8 cellular contexts compared by ENCODE assay signal in the genomic region with DNA sequence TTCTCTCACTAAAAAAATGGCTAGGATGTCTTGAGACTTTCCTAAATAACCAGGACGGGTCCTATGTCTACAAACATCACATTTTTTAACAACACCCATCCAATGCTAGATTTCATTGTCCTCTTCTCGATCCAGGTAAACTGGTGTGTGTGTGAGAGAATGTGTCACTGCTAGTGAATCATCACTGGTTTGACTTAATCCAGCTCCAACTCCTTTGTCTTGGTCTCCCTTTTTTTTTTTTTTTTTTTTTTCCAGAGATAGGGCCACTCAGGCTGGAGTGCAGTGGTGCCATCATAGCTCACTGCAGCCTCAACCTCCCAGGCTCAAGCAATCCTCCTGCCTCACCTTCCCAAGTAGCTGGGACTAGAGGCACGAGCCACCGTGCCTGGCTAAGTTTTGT. TPM values are rescaled to one million over a fixed set of nuclear protein-coding genes. Genes with fewer than 3 reads are reported as not detected.
DNase-seq lines count a peak whose midpoint lies in the region; ATAC-seq and TF ChIP-seq lines count a peak whose summit lies in the region.

No MANE protein-coding gene starts in this region.

- peaks cover 15 to 24% (median 23%) of the 10 kb centered on the region in 4 donors for H3K36me3 ChIP-seq in esophagus muscularis mucosa

- H3K36me3 Mint-ChIP-seq in T-helper 1 cell treated with Interleukin-12 subunit alpha and Interleukin-12 subunit beta and Interleukin-4 antibody, amounts not matched to agents 30 μg/mL and 1 μg/mL, for 36 hours (ENCODE audit: low read depth) = peaks cover 18% of the 10 kb centered on the region
- H3K36me3 Mint-ChIP-seq in T-helper 17 cell (ENCODE audit: low read depth) = peaks cover 11% of the 10 kb centered on the region
- H3K36me3 Mint-ChIP-seq in progenitor cell of endocrine pancreas (ENCODE audit: insufficient read depth) = peaks cover 14% of the 10 kb centered on the region

- DNase-seq in T-helper 1 cell = no peak
- DNase-seq in T-helper 17 cell = no peak
- DNase-seq in esophagus muscularis mucosa (ENCODE audit: extremely low spot score) = no peak
- no peak for DNase-seq in progenitor cell of endocrine pancreas (ENCODE audit: low spot score, unreplicated experiment)
- no peak for DNase-seq in stimulated activated CD4-positive, alpha-beta T cell treated with anti-CD3 and anti-CD28 coated beads, Interleukin-12 subunit alpha, Interleukin-12 subunit beta, amount 100 ng/mL, for 4 hours

- H3K4me1 ChIP-seq in esophagus muscularis mucosa = peaks cover 51 to 66% (median 60%) of the 10 kb centered on the region in 4 donors

- peak overlapping the region in 1 of 4 donors; percentile 63 for H3K4me3 ChIP-seq in esophagus muscularis mucosa

- ATAC-seq in T-helper 17 cell (no peak), HG03108 (IDR thresholded peaks at IDR 0.05; ENCODE audit: unreplicated experiment) (no peak), HG03280 (IDR thresholded peaks at IDR 0.05; ENCODE audit: unreplicated experiment) (no peak)

- H3K4me1 Mint-ChIP-seq in T-helper 1 cell treated with Interleukin-12 subunit alpha and Interleukin-12 subunit beta and Interleukin-4 antibody, amounts not matched to agents 30 μg/mL and 1 μg/mL, for 36 hours (ENCODE audit: low read depth) = peaks cover 35% of the 10 kb centered on the region
- peaks cover 46% of the 10 kb centered on the region for H3K4me1 Mint-ChIP-seq in T-helper 17 cell
- peaks cover 31% of the 10 kb centered on the region for H3K4me1 Mint-ChIP-seq in progenitor cell of endocrine pancreas (ENCODE audit: low read depth)

- no peaks in the 10 kb centered on the region for H3K9me3 Mint-ChIP-seq in T-helper 1 cell treated with Interleukin-12 subunit alpha and Interleukin-12 subunit beta and Interleukin-4 antibody, amounts not matched to agents 30 μg/mL and 1 μg/mL, for 36 hours
- no peaks in the 10 kb centered on the region for H3K9me3 Mint-ChIP-seq in progenitor cell of endocrine pancreas (ENCODE audit: low read depth)

- WGBS in esophagus muscularis mucosa = 79% methylated on average over 4 of the region's 4 CpGs

- H3K27me3 Mint-ChIP-seq in T-helper 1 cell treated with Interleukin-12 subunit alpha and Interleukin-12 subunit beta and Interleukin-4 antibody, amounts not matched to agents 30 μg/mL and 1 μg/mL, for 36 hours (ENCODE audit: low read depth) = peaks cover 47% of the 10 kb centered on the region
- peaks cover 29% of the 10 kb centered on the region for H3K27me3 Mint-ChIP-seq in T-helper 17 cell
- H3K27me3 Mint-ChIP-seq in progenitor cell of endocrine pancreas = peaks cover 8% of the 10 kb centered on the region

- TF ChIP-seq POLR2A in esophagus muscularis mucosa (IDR thresholded peaks at IDR 0.05; ENCODE audit: low read depth) = no peak

- peak overlapping the region; percentile 76 for H3K4me3 Mint-ChIP-seq in T-helper 1 cell treated with Interleukin-12 subunit alpha and Interleukin-12 subunit beta and Interleukin-4 antibody, amounts not matched to agents 30 μg/mL and 1 μg/mL, for 36 hours
- peak overlapping the region; percentile 82 for H3K4me3 Mint-ChIP-seq in T-helper 17 cell
- peak overlapping the region; percentile 80 for H3K4me3 Mint-ChIP-seq in progenitor cell of endocrine pancreas (ENCODE audit: low read depth)

- H3K9me3 ChIP-seq in T-helper 17 cell (ENCODE audit: control insufficient read depth, low read length, poor library complexity, severe bottlenecking) (no peaks in the 10 kb centered on the region), esophagus muscularis mucosa (no peaks in the 10 kb centered on the region)

- peaks cover 11 to 36% (median 21%) of the 10 kb centered on the region in 4 donors for H3K27me3 ChIP-seq in esophagus muscularis mucosa

- H3K27ac Mint-ChIP-seq in T-helper 1 cell treated with Interleukin-12 subunit alpha and Interleukin-12 subunit beta and Interleukin-4 antibody, amounts not matched to agents 30 μg/mL and 1 μg/mL, for 36 hours = no peak overlapping the region
- H3K27ac Mint-ChIP-seq in T-helper 17 cell (peak overlapping the region; percentile 29), progenitor cell of endocrine pancreas (peak overlapping the region; percentile 95)

- TF ChIP-seq CTCF in esophagus muscularis mucosa (IDR thresholded peaks at IDR 0.05) (no peak), progenitor cell of endocrine pancreas (IDR thresholded peaks at IDR 0.05; ENCODE audit: unreplicated experiment) (no peak)

- TF ChIP-seq EP300 in esophagus muscularis mucosa (IDR thresholded peaks at IDR 0.05) = no peak

- intact Hi-C loops in esophagus muscularis mucosa (cut with DNase I) = no loop called here

- peak overlapping the region in 3 of 4 donors; percentile 91 to 95 (median 93) for H3K27ac ChIP-seq in esophagus muscularis mucosa (replicated peaks in 1 of 4)

RNA-seq across cellular contexts. Expression of a gene that starts 2.0 kb away (rescaled TPM):
- total RNA-seq in T-helper 17 cell (1 to 10 TPM; 1.6 to 2.2 TPM), esophagus muscularis mucosa (1 to 10 TPM; 2.1 to 8.7 (median 5.7) TPM), progenitor cell of endocrine pancreas (2.3 and 3.5 TPM in 2 replicates)

RNA-seq across cellular contexts. Expression of a gene that starts 4.1 kb away (rescaled TPM):
- total RNA-seq in T-helper 17 cell (under 1 TPM; 0.21 to 0.25 TPM), esophagus muscularis mucosa (1 to 10 TPM; 2.5 to 4.6 (median 3.5) TPM), progenitor cell of endocrine pancreas (4.0 and 5.1 TPM in 2 replicates)

RNA-seq across cellular contexts. Expression of a gene that starts 16.7 kb away (rescaled TPM):
- 100 to 1,000 TPM; 246 to 255 TPM for total RNA-seq in T-helper 17 cell
- 10 to 100 TPM; 47.2 to 69.6 (median 61.7) TPM for total RNA-seq in esophagus muscularis mucosa
- 293 and 302 TPM in 2 replicates for total RNA-seq in progenitor cell of endocrine pancreas

RNA-seq across cellular contexts. Expression of a gene that starts 24.4 kb away (rescaled TPM):
- total RNA-seq in T-helper 17 cell = 1 to 10 TPM; 8.5 to 9.8 TPM
- 10 to 100 TPM; 60.2 to 89.9 (median 81.2) TPM for total RNA-seq in esophagus muscularis mucosa
- total RNA-seq in progenitor cell of endocrine pancreas = 76.9 and 87.0 TPM in 2 replicates

RNA-seq across cellular contexts. Expression of a gene that starts 39.0 kb away (rescaled TPM):
- total RNA-seq in T-helper 17 cell (10 to 100 TPM; 43.9 to 50.9 TPM), esophagus muscularis mucosa (10 to 100 TPM; 15.0 to 26.0 (median 19.9) TPM), progenitor cell of endocrine pancreas (57.9 and 62.6 TPM in 2 replicates)
